1 cellular context compared by ENCODE assay signal in the genomic region with DNA sequence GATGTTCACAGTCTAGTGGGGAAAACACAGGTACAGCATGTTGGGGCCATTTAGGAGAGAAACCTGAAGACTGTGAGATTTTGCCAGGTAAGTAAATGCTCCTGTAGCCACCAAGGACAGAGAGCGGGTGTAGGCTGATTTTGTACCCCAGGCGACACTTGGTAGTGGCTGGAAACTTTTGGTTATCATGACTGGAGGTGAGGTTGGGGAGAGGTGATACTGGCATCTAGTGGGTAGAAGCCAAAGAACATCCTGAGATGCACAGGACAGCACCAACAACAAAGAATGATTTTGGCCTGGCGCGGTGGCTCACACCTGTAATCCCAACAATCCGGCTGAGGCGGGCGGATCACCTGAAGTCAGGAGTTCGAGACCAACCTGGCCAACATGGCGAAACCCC.
TF ChIP-seq lines count a peak whose summit lies in the region.

No MANE protein-coding gene starts in this region.

TF ChIP-seq in SK-N-SH treated with all-trans-retinoic acid at 6 μM for 48 hours, 23 proteins besides CTCF, POLR2A, EP300 and RAD21 (continued from another document):
- TF ChIP-seq, protein P1, sequence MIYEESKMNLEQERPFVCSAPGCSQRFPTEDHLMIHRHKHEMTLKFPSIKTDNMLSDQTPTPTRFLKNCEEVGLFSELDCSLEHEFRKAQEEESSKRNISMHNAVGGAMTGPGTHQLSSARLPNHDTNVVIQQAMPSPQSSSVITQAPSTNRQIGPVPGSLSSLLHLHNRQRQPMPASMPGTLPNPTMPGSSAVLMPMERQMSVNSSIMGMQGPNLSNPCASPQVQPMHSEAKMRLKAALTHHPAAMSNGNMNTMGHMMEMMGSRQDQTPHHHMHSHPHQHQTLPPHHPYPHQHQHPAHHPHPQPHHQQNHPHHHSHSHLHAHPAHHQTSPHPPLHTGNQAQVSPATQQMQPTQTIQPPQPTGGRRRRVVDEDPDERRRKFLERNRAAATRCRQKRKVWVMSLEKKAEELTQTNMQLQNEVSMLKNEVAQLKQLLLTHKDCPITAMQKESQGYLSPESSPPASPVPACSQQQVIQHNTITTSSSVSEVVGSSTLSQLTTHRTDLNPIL (CRISPR knock-in tag; IDR thresholded peaks at IDR 0.05; ENCODE audit: low read depth), result no peak
- no peak for TF ChIP-seq ZNF70 (CRISPR knock-in tag; IDR thresholded peaks at IDR 0.05)
